In the genomic region with DNA sequence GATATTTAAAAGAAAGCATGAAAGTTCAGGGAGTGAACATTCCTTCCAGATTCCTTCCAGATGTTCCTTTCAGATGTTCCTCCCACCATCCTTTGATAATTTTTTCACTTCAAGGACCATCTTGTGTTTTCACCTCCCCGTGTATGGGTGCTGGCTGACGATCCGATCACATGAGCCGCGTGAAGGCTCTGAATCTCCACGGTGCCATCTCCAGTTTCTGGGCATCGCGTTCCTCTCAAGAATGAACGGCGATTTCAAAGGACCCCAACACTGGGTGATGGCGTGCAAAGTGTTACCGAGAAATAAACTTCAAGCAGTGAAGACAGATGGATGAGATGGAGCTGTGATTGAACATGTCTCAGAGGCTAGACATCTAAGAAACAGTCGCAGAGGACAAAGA, we compare ENCODE assay signal across 25 cellular contexts.
"Had no signal": no experiment of that assay in that cellular context is flagged by ENCODE, and none has a peak within 500 bp of the region (broad histone marks: within the 10 kb centered on the region; RNA-seq: fewer than 3 reads in every experiment).

No MANE protein-coding gene starts in this region.

- ATAC-seq: activated naive CD8-positive, alpha-beta T cell treated with anti-CD3 and anti-CD28 coated beads, Interleukin-2, amount 50 U/mL, for 24 hours; heart left ventricle; left colon; natural killer cell; psoas muscle; stimulated activated naive CD8-positive, alpha-beta T cell treated with anti-CD3 and anti-CD28 coated beads, Interleukin-15, Interleukin-2, amounts not matched to agents 100 U/mL and 50 U/mL, for 24 hours had no signal

- H3K4me1 Mint-ChIP-seq: activated CD4-positive, alpha-beta T cell treated with anti-CD3 and anti-CD28 coated beads, Interleukin-2, amount 10 ng/mL, durations not matched to agents 24 days and 14 days; activated naive CD4-positive, alpha-beta T cell treated with anti-CD3 and anti-CD28 coated beads, Interleukin-2, amount 50 U/mL, for 24 hours; activated naive CD8-positive, alpha-beta T cell treated with anti-CD3 and anti-CD28 coated beads, Interleukin-2, amount 50 U/mL, for 24 hours; immature natural killer cell; memory B cell; natural killer cell had no signal

- H3K4me3 ChIP-seq: breast epithelium, heart left ventricle, ovary, psoas muscle, spleen, thoracic aorta, upper lobe of left lung had no signal

- H3K4me3 Mint-ChIP-seq: activated CD4-positive, alpha-beta memory T cell treated with anti-CD3 and anti-CD28 coated beads for 36 hours; activated CD4-positive, alpha-beta T cell treated with anti-CD3 and anti-CD28 coated beads, Interleukin-2, amount 10 ng/mL, durations not matched to agents 24 days and 14 days; activated naive CD4-positive, alpha-beta T cell treated with anti-CD3 and anti-CD28 coated beads, Interleukin-2, amount 50 U/mL, for 24 hours; activated naive CD8-positive, alpha-beta T cell treated with anti-CD3 and anti-CD28 coated beads, Interleukin-2, amount 50 U/mL, for 24 hours; dendritic cell treated with granulocyte-macrophage colony-stimulating factor and Interleukin-4, amounts not matched to agents 40 ng/mL and 50 ng/mL, for 4 days; immature natural killer cell; memory B cell; natural killer cell had no signal

- H3K27me3 ChIP-seq: ovary, upper lobe of left lung had no signal

- H3K4me1 ChIP-seq: breast epithelium, heart left ventricle, psoas muscle, spleen, upper lobe of left lung had no signal

- H3K36me3 Mint-ChIP-seq: activated CD4-positive, alpha-beta memory T cell treated with anti-CD3 and anti-CD28 coated beads for 36 hours; activated naive CD4-positive, alpha-beta T cell treated with anti-CD3 and anti-CD28 coated beads, Interleukin-2, amount 50 U/mL, for 24 hours; immature natural killer cell; memory B cell; natural killer cell had no signal

- H3K9me3 Mint-ChIP-seq: activated CD4-positive, alpha-beta memory T cell treated with anti-CD3 and anti-CD28 coated beads for 36 hours; activated CD4-positive, alpha-beta T cell treated with anti-CD3 and anti-CD28 coated beads, Interleukin-2, amount 10 ng/mL, durations not matched to agents 24 days and 14 days; activated naive CD4-positive, alpha-beta T cell treated with anti-CD3 and anti-CD28 coated beads, Interleukin-2, amount 50 U/mL, for 24 hours; activated naive CD8-positive, alpha-beta T cell treated with anti-CD3 and anti-CD28 coated beads, Interleukin-2, amount 50 U/mL, for 24 hours; dendritic cell treated with granulocyte-macrophage colony-stimulating factor and Interleukin-4, amounts not matched to agents 40 ng/mL and 50 ng/mL, for 4 days; immature natural killer cell; memory B cell; natural killer cell had no signal

- DNase-seq: activated CD4-positive, alpha-beta memory T cell treated with anti-CD3 and anti-CD28 coated beads for 36 hours; activated CD4-positive, alpha-beta T cell treated with anti-CD3 and anti-CD28 coated beads, Interleukin-2, amount 10 ng/mL, durations not matched to agents 24 days and 14 days; activated CD4-positive, CD25-positive, alpha-beta regulatory T cell treated with anti-CD3 and anti-CD28 coated beads, Interleukin-2, amount 50 U/mL, for 72 hours; activated CD8-positive, alpha-beta memory T cell treated with anti-CD3 and anti-CD28 coated beads, Interleukin-2, amount 50 U/mL, for 4 hours; activated naive CD8-positive, alpha-beta T cell treated with anti-CD3 and anti-CD28 coated beads, Interleukin-2, amount 50 U/mL, for 24 hours; activated T-cell treated with anti-CD3 and anti-CD28 coated beads, Interleukin-2, amount 50 U/mL, for 1 hour; central memory CD4-positive, alpha-beta T cell; erythroblast; heart left ventricle; hypothalamus; immature natural killer cell; kidney; left colon; natural killer cell; ovary; psoas muscle; stimulated activated naive CD8-positive, alpha-beta T cell treated with anti-CD3 and anti-CD28 coated beads, Interleukin-15, Interleukin-2, amounts not matched to agents 100 U/mL and 50 U/mL, for 24 hours; T-helper 2 cell; upper lobe of left lung had no signal

- H3K27ac ChIP-seq: breast epithelium, heart left ventricle, ovary, psoas muscle, spleen, thoracic aorta, upper lobe of left lung had no signal

- H3K27me3 Mint-ChIP-seq: activated CD4-positive, alpha-beta T cell treated with anti-CD3 and anti-CD28 coated beads, Interleukin-2, amount 10 ng/mL, durations not matched to agents 24 days and 14 days had no signal

- H3K9me3 ChIP-seq: heart left ventricle, ovary, psoas muscle, spleen, thoracic aorta, upper lobe of left lung had no signal

- H3K27ac Mint-ChIP-seq: activated CD4-positive, alpha-beta memory T cell treated with anti-CD3 and anti-CD28 coated beads for 36 hours; activated CD4-positive, alpha-beta T cell treated with anti-CD3 and anti-CD28 coated beads, Interleukin-2, amount 10 ng/mL, durations not matched to agents 24 days and 14 days; activated naive CD4-positive, alpha-beta T cell treated with anti-CD3 and anti-CD28 coated beads, Interleukin-2, amount 50 U/mL, for 24 hours; activated naive CD8-positive, alpha-beta T cell treated with anti-CD3 and anti-CD28 coated beads, Interleukin-2, amount 50 U/mL, for 24 hours; dendritic cell treated with granulocyte-macrophage colony-stimulating factor and Interleukin-4, amounts not matched to agents 40 ng/mL and 50 ng/mL, for 4 days; immature natural killer cell; memory B cell; natural killer cell had no signal

- H3K36me3 ChIP-seq: breast epithelium, heart left ventricle, ovary, spleen, thoracic aorta, upper lobe of left lung had no signal
